16 cellular contexts compared by ENCODE assay signal in the genomic region with DNA sequence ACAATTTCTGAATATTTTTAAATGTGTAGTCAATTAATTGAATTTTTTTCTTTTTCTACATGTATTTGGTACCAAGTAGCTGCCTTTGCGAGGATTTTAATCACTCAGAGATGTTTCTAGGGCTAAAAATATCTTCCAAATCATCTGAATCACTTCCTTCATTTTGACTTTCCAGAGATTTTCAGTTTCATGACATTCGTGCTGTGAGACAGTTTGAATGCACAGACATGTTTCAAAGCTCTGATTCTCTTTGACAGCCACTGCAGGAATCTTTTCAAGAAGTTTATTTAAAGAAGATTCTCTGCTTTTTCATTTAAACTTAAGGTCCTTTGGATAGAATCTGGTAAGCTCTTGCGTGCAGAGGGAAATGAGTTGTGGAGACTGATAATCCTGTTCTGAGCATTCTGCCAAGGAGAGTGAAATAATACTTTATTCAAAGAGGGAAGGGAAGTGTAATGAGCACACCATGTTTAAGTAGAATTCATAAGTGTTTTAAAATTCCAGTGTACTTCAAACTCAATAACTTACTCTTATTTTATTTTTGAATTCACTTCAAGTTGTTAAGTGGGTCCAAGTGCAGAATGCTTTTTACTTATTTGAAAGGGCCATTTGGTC. TPM values are rescaled to one million over a fixed set of nuclear protein-coding genes. Genes with fewer than 3 reads are reported as not detected.
DNase-seq lines count a peak whose midpoint lies in the region; ATAC-seq, FAIRE-seq and TF ChIP-seq lines count a peak whose summit lies in the region.
"Had no signal": no experiment of that assay in that cellular context is flagged by ENCODE, and none has a peak within 500 bp of the region (broad histone marks: within the 10 kb centered on the region; RNA-seq: fewer than 3 reads in every experiment).

No MANE protein-coding gene starts in this region.

- whole genome bisulfite sequencing in smooth muscle cell (ENCODE audit: low lambda C conversion rate): 42% methylated on average over 3 of the region's 3 CpGs
- 43 to 46% methylated on average over 3 of the region's 3 CpGs for WGBS in tibial nerve, 2 donors

- DNase-seq in GM12891 (ENCODE audit: insufficient read length, low spot score): no peak
- DNase-seq in SJSA1 (ENCODE audit: low read depth in 1 of 2, low spot score in 2 of 2): no peak
- peak; percentile 19 for DNase-seq in endothelial cell of umbilical vein (ENCODE audit: low read depth, low spot score)
- DNase-seq in smooth muscle cell (lab: John Stamatoyannopoulos, UW; ENCODE audit: unreplicated experiment): no peak
- no peak for DNase-seq in DMS53 treated with DMSO at 0.1 percent for 48 hours (lab: John Stamatoyannopoulos, UW; ENCODE audit: unreplicated experiment)
- DNase-seq in NCI-H446 (lab: John Stamatoyannopoulos, UW): no peak
- DNase-seq in tibial nerve (ENCODE audit: low spot score in 2 of 2): no peak
- DNase-seq: activated B cell treated with CpG ODN at 0.5 μM for 24 hours; left ventricle myocardium inferior; NCI-H2029 treated with DMSO at 0.1 percent for 48 hours; NCI-H526; stimulated activated naive CD8-positive, alpha-beta T cell treated with anti-CD3 and anti-CD28 coated beads, Interleukin-15, amount 100 ng/mL, for 72 hours had no signal

- intact Hi-C loops in endothelial cell of umbilical vein (cut with micrococcal nuclease): loop anchor here (1.0 kb wide), 1 partner anchor 9 kb away; no protein-coding TSS in a partner anchor

- no peak for ATAC-seq in HG02938 (IDR thresholded peaks at IDR 0.05; ENCODE audit: unreplicated experiment)
- ATAC-seq: stimulated activated naive CD8-positive, alpha-beta T cell treated with anti-CD3 and anti-CD28 coated beads, Interleukin-15, amount 100 ng/mL, for 72 hours had no signal

- CTCF ChIA-PET in endothelial cell of umbilical vein (lab: Charles Lee): interaction anchor here (1.1 to 2.5 kb wide), 5 partner anchors 10 to 67 kb away, joined by 3 to 13 read pairs (median 5); a partner anchor contains a TSS

- H3K27me3 ChIP-seq in SJSA1 (replicated peaks) (no peaks in the 10 kb centered on the region), endothelial cell of umbilical vein (ENCODE audit: control insufficient read depth in 2 of 2, insufficient read depth in 2 of 2, low read length in 2 of 2) (no peaks in the 10 kb centered on the region), smooth muscle cell (ENCODE audit: low read depth) (no peaks in the 10 kb centered on the region), tibial nerve (no peaks in the 10 kb centered on the region)
- H3K27me3 ChIP-seq: BLaER1 had no signal

- H3K4me2 ChIP-seq in endothelial cell of umbilical vein (ENCODE audit: insufficient read depth, low read length) (peak overlapping the region; percentile 86), smooth muscle cell (peak overlapping the region; percentile 78)
- H3K4me2 ChIP-seq: BLaER1, PC-9 had no signal

- TF ChIP-seq CTCF in endothelial cell of umbilical vein (IDR thresholded peaks at IDR 0.05; ENCODE audit: extremely low read depth in 1 of 2, insufficient read depth in 1 of 2, low read depth in 1 of 2, low read length in 2 of 2) (no peak), smooth muscle cell (IDR thresholded peaks at IDR 0.05; ENCODE audit: borderline replicate concordance, insufficient read depth, poor library complexity, severe bottlenecking) (no peak), tibial nerve (IDR thresholded peaks at IDR 0.05) (no peak)

- no peak for FAIRE-seq in GM12891 (lab: Jason Lieb, UNC)
- no peak for FAIRE-seq in endothelial cell of umbilical vein (lab: Jason Lieb, UNC)

- TF ChIP-seq EP300 in tibial nerve (IDR thresholded peaks at IDR 0.05): no peak

- H3K9ac ChIP-seq in endothelial cell of umbilical vein (replicated peaks; ENCODE audit: extremely low read depth, insufficient read depth, low read length) (peak overlapping the region; percentile 51), smooth muscle cell (ENCODE audit: low read depth) (peak overlapping the region; percentile 21)
- H3K9ac ChIP-seq: BLaER1 had no signal

- H3K36me3 ChIP-seq in SJSA1 (peaks cover 5% of the 10 kb centered on the region; the same call in 1 of the 2 replicates), endothelial cell of umbilical vein (ENCODE audit: control insufficient read depth in 2 of 2, extremely low read depth in 1 of 2, insufficient read depth in 2 of 2, low read length in 2 of 2) (no peaks in the 10 kb centered on the region), smooth muscle cell (ENCODE audit: low read depth) (no peaks in the 10 kb centered on the region), tibial nerve (no peaks in the 10 kb centered on the region)
- H3K36me3 ChIP-seq: BLaER1, left ventricle myocardium inferior had no signal

- peaks cover 29% of the 10 kb centered on the region for H3K4me1 ChIP-seq in SJSA1 (replicated peaks)
- H3K4me1 ChIP-seq in endothelial cell of umbilical vein (ENCODE audit: control insufficient read depth, extremely low read depth, insufficient read depth, low read length): peaks cover 15% of the 10 kb centered on the region
- H3K4me1 ChIP-seq in smooth muscle cell (ENCODE audit: low read depth): peaks cover 5% of the 10 kb centered on the region
- peaks cover 0 to 65% (median 13%) of the 10 kb centered on the region in 4 donors for H3K4me1 ChIP-seq in tibial nerve
- H3K4me1 ChIP-seq: BLaER1 had no signal

- dilution Hi-C loops in endothelial cell of umbilical vein (cut with MboI; ENCODE audit: extremely low pct_ligation_motif_present, low sequenced_read_pairs): no loop called here

- H3K9me3 ChIP-seq in SJSA1 (replicated peaks): 0 out of 2 replicates have a peak, but pooled peaks cover 3% of the 10 kb centered on the region
- H3K9me3 ChIP-seq in endothelial cell of umbilical vein (replicated peaks; ENCODE audit: control insufficient read depth, insufficient read depth, low read length): no peaks in the 10 kb centered on the region
- no peaks in the 10 kb centered on the region for H3K9me3 ChIP-seq in smooth muscle cell (replicated peaks; ENCODE audit: low read depth)
- H3K9me3 ChIP-seq in tibial nerve: no peaks in the 10 kb centered on the region
- H3K9me3 ChIP-seq: BLaER1, left ventricle myocardium inferior, psoas muscle had no signal

- H3F3A ChIP-seq in smooth muscle cell (ENCODE audit: low read depth): peaks cover 12% of the 10 kb centered on the region

- H3K9me1 ChIP-seq in endothelial cell of umbilical vein (replicated peaks; ENCODE audit: control insufficient read depth, extremely low read depth, insufficient read depth, low read length): no peaks in the 10 kb centered on the region

- no peak overlapping the region for H2AFZ ChIP-seq in endothelial cell of umbilical vein (ENCODE audit: low read depth, low read length)
- no peak overlapping the region for H2AFZ ChIP-seq in smooth muscle cell (ENCODE audit: low read depth)
- H2AFZ ChIP-seq: PC-9 had no signal

- TF ChIP-seq POLR2A in GM12891 (IDR thresholded peaks at IDR 0.05; ENCODE audit: low read depth, low read length): no peak
- TF ChIP-seq POLR2A in endothelial cell of umbilical vein (IDR thresholded peaks at IDR 0.05; ENCODE audit: low read depth, low read length): no peak
- TF ChIP-seq POLR2A in tibial nerve (IDR thresholded peaks at IDR 0.05): no peak

- H3K27ac ChIP-seq in SJSA1 (peak overlapping the region; percentile 36), endothelial cell of umbilical vein (ENCODE audit: insufficient read depth, low read depth, low read length) (peak overlapping the region; percentile 67), smooth muscle cell (ENCODE audit: low read depth) (peak overlapping the region; percentile 72), tibial nerve (peak overlapping the region in 2 of 4 donors; percentile 36 to 74)
- H3K27ac ChIP-seq: BLaER1, PC-9, psoas muscle had no signal

- no peak overlapping the region for H3K4me3 ChIP-seq in SJSA1
- no peak overlapping the region for H3K4me3 ChIP-seq in endothelial cell of umbilical vein (replicated peaks in 1 of 3; ENCODE audit: insufficient read depth in 1 of 3, low read depth in 1 of 3, low read length in 3 of 3)
- H3K4me3 ChIP-seq in smooth muscle cell: no peak overlapping the region
- H3K4me3 ChIP-seq in tibial nerve: no peak overlapping the region
- H3K4me3 ChIP-seq: BLaER1, left ventricle myocardium inferior, PC-9, psoas muscle had no signal

- POLR2A ChIA-PET in endothelial cell of umbilical vein (lab: Charles Lee): no interaction called here

- no TSS peak for BruUV-seq in endothelial cell of umbilical vein (replicated peaks; lab: Mats Ljungman, UMichigan)

- peaks cover 2% of the 10 kb centered on the region for H3K79me2 ChIP-seq in endothelial cell of umbilical vein (ENCODE audit: control insufficient read depth, insufficient read depth, low read length)
- peaks cover 3% of the 10 kb centered on the region for H3K79me2 ChIP-seq in smooth muscle cell (ENCODE audit: low read depth)

- H4K20me1 ChIP-seq in endothelial cell of umbilical vein (replicated peaks; ENCODE audit: control insufficient read depth, extremely low read depth, insufficient read depth, low read length): peaks cover 2% of the 10 kb centered on the region
- H4K20me1 ChIP-seq in smooth muscle cell (ENCODE audit: low read depth): peaks cover 13% of the 10 kb centered on the region
- H4K20me1 ChIP-seq: BLaER1 had no signal

TF ChIP-seq in GM12891, 5 proteins besides CTCF, POLR2A, EP300 and RAD21 (continues in another document):
- TF ChIP-seq PAX5 (IDR thresholded peaks at IDR 0.05; ENCODE audit: insufficient read depth, low read length, severe bottlenecking): no peak
- no peak for TF ChIP-seq POU2F2 (IDR thresholded peaks at IDR 0.05; ENCODE audit: low read depth, low read length)
- no peak for TF ChIP-seq POLR2AphosphoS5 (IDR thresholded peaks at IDR 0.05; ENCODE audit: low read depth, low read length)

TF ChIP-seq in endothelial cell of umbilical vein, 7 proteins besides CTCF, POLR2A, EP300 and RAD21 (continues in another document):
- TF ChIP-seq GATA2 (IDR thresholded peaks at IDR 0.05; ENCODE audit: insufficient read depth, insufficient read length, low read depth, low read length) (no peak), FOS (IDR thresholded peaks at IDR 0.05; ENCODE audit: borderline replicate concordance, insufficient read depth, low read length) (no peak), POLR2AphosphoS5 (IDR thresholded peaks at IDR 0.05; ENCODE audit: insufficient read depth, low read depth, low read length) (no peak)

RNA-seq across cellular contexts. Expression of a gene that starts 9.7 kb away (rescaled TPM):
- 17.5 TPM for polyA plus RNA-seq in GM12891 (2012; ENCODE audit: low read depth, missing spikeins)
- 49.7 and 66.5 TPM in 2 replicates for total RNA-seq in SJSA1 (2014; rRNA removed; shearing (Covaris generic))
- total RNA-seq in endothelial cell of umbilical vein: 22.8 and 24.8 TPM in 2 replicates
- polyA plus RNA-seq in endothelial cell of umbilical vein: 23.1 and 24.1 TPM in 2 replicates
- 10.0 and 12.2 TPM in 2 replicates for polyA plus RNA-seq in endothelial cell of umbilical vein (2011; cell fraction: cytosol; rRNA removed)
- polyA plus RNA-seq in endothelial cell of umbilical vein (2011; cell fraction: nucleus; rRNA removed): 11.2 and 11.4 TPM in 2 replicates
- 18.4 and 24.1 TPM in 2 replicates for polyA plus RNA-seq in endothelial cell of umbilical vein (2012)
- polyA minus RNA-seq in endothelial cell of umbilical vein: 45.6 and 47.3 TPM in 2 replicates
- 1.4 TPM for polyA minus RNA-seq in endothelial cell of umbilical vein (2011; cell fraction: cytosol; rRNA and poly(A)+ RNA removed)
- 7.1 and 9.3 TPM in 2 replicates for polyA minus RNA-seq in endothelial cell of umbilical vein (2011; cell fraction: nucleus; rRNA and poly(A)+ RNA removed)
- 61.5 and 77.8 TPM in 2 replicates for total RNA-seq in smooth muscle cell
- polyA plus RNA-seq in smooth muscle cell: 33.3 and 41.3 TPM in 2 replicates
- total RNA-seq in tibial nerve: 100 to 1,000 TPM; 215 to 471 (median 401) TPM
